Comparison of ENCODE assay signal across 9 cellular contexts in genomic region chr6:118935331-118935668, GRCh38. TPM values are rescaled to one million over a fixed set of nuclear protein-coding genes. Genes with fewer than 3 reads are reported as not detected.
A peak's percentile ranks its signal among the peaks of the same experiment; 100 is the strongest.
DNase-seq lines count a peak whose midpoint lies in the region; ATAC-seq, FAIRE-seq and TF ChIP-seq lines count a peak whose summit lies in the region.
"Had no signal": no experiment of that assay in that cellular context is flagged by ENCODE, and none has a peak within 500 bp of the region (broad histone marks: within the 10 kb centered on the region; RNA-seq: fewer than 3 reads in every experiment).

No MANE protein-coding gene starts in this region.

- peak overlapping the region; percentile 87 for H3K9ac ChIP-seq in keratinocyte (ENCODE audit: control insufficient read depth, extremely low read depth, insufficient read depth, low read length)

- TF ChIP-seq CTCF in activated B cell treated with CpG ODN at 0.5 μM for 24 hours (IDR thresholded peaks at IDR 0.05) (no peak), keratinocyte (optimal IDR thresholded peaks at IDR 0.05 in 1 of 3, IDR thresholded peaks at IDR 0.05 in 1 of 3, conservative IDR thresholded peaks at IDR 0.05 in 1 of 3; ENCODE audit: extremely low read depth in 1 of 3, insufficient read depth in 2 of 3, low read length in 3 of 3) (no peak), tibial artery (IDR thresholded peaks at IDR 0.05) (no peak)

- intact Hi-C loops in activated B cell treated with CpG ODN at 0.5 μM for 24 hours (cut with micrococcal nuclease) = loop anchor here (1.0 to 10.0 kb wide), 7 partner anchors 41 to 1333 kb away; partner anchors contain the start of genes ASF1A, CEP85L, FAM184A and GOPC
- intact Hi-C loops in tibial artery (cut with DNase I; ENCODE audit: low total_unique reads) = no loop called here

- H3K4me3 ChIP-seq in keratinocyte (ENCODE audit: control insufficient read depth in 2 of 3, extremely low read depth in 1 of 3, insufficient read depth in 2 of 3, low read depth in 1 of 3, low read length in 3 of 3) (peak overlapping the region; percentile 69 to 94 (median 92)), tibial artery (peak overlapping the region; percentile 64 to 80)

- H3K36me3 ChIP-seq in keratinocyte (ENCODE audit: control insufficient read depth in 2 of 2, extremely low read depth in 1 of 2, insufficient read depth in 2 of 2, low read length in 2 of 2) (peaks cover 0 to 2% of the 10 kb centered on the region in 2 experiments), tibial artery (peaks cover 0 to 16% (median 6%) of the 10 kb centered on the region in 3 donors)

- H3K36me3 Mint-ChIP-seq in activated B cell treated with CpG ODN at 0.5 μM for 24 hours (ENCODE audit: low read depth) = peaks cover 17% of the 10 kb centered on the region

- no peak for DNase-seq in activated B cell treated with CpG ODN at 0.5 μM for 24 hours
- DNase-seq in keratinocyte (ENCODE audit: low read depth, low spot score) = no peak
- DNase-seq in tibial artery = no peak
- no peak for DNase-seq in amygdala (lab: John Stamatoyannopoulos, UW)
- no peak for DNase-seq in effector CD8-positive, alpha-beta T cell (lab: John Stamatoyannopoulos, UW)

- H3K4me3 Mint-ChIP-seq in activated B cell treated with CpG ODN at 0.5 μM for 24 hours = peak overlapping the region; percentile 89

- no peaks in the 10 kb centered on the region for H3K27me3 Mint-ChIP-seq in activated B cell treated with CpG ODN at 0.5 μM for 24 hours

- peak; percentile 22 for ATAC-seq in GM18499 (IDR thresholded peaks at IDR 0.05; ENCODE audit: insufficient read depth, unreplicated experiment)
- peak; percentile 11 for ATAC-seq in HG02588 (IDR thresholded peaks at IDR 0.05; ENCODE audit: unreplicated experiment)
- ATAC-seq in activated B cell treated with CpG ODN at 0.5 μM for 24 hours (ENCODE audit: low read depth) = no peak
- ATAC-seq in HG02571 (IDR thresholded peaks at IDR 0.05; ENCODE audit: unreplicated experiment) = no peak

- H3K4me1 ChIP-seq in keratinocyte (ENCODE audit: control insufficient read depth, extremely low read depth, insufficient read depth, low read length) (peaks cover 5% of the 10 kb centered on the region), tibial artery (peaks cover 0 to 15% (median 7%) of the 10 kb centered on the region in 4 donors)

- peak overlapping the region; percentile 68 for H3K4me2 ChIP-seq in keratinocyte (ENCODE audit: control insufficient read depth, extremely low read depth, insufficient read depth, low read depth, low read length)

- H3K4me1 Mint-ChIP-seq in activated B cell treated with CpG ODN at 0.5 μM for 24 hours = peaks cover 36% of the 10 kb centered on the region

- H3K79me2 ChIP-seq in keratinocyte (ENCODE audit: control insufficient read depth, insufficient read depth, low read length) = peaks cover 5% of the 10 kb centered on the region

- no peaks in the 10 kb centered on the region for H3K27me3 ChIP-seq in keratinocyte (ENCODE audit: control insufficient read depth, extremely low read depth, insufficient read depth, low read length)
- H3K27me3 ChIP-seq in tibial artery = no peaks in the 10 kb centered on the region

- peaks cover 2% of the 10 kb centered on the region for H3K9me3 Mint-ChIP-seq in activated B cell treated with CpG ODN at 0.5 μM for 24 hours

- H3K27ac Mint-ChIP-seq in activated B cell treated with CpG ODN at 0.5 μM for 24 hours = peak overlapping the region; percentile 86

- CTCF ChIA-PET in activated B cell treated with CpG ODN at 0.5 μM for 24 hours (lab: Charles Lee) = no interaction called here

- dilution Hi-C loops in keratinocyte (cut with MboI; ENCODE audit: extremely low pct_ligation_motif_present, low sequenced_read_pairs) = no loop called here

- H3K9me3 ChIP-seq in keratinocyte (ENCODE audit: control insufficient read depth, low read depth, low read length) = no peaks in the 10 kb centered on the region
- H3K9me3 ChIP-seq in tibial artery = no peaks in the 10 kb centered on the region

- H3K9me1 ChIP-seq in keratinocyte (ENCODE audit: control insufficient read depth, extremely low read depth, insufficient read depth, low read length) = no peaks in the 10 kb centered on the region

- POLR2A ChIA-PET in activated B cell treated with CpG ODN at 0.5 μM for 24 hours (lab: Charles Lee) = interaction anchor here (1.0 to 2.0 kb wide), 5 partner anchors 38 to 416 kb away, joined by 3 to 24 read pairs (median 3); partner anchors contain the start of genes ASF1A and CEP85L

- H2AFZ ChIP-seq in keratinocyte (ENCODE audit: control insufficient read depth, low read length) = peak overlapping the region; percentile 97

- H4K20me1 ChIP-seq in keratinocyte (ENCODE audit: control insufficient read depth, extremely low read depth, insufficient read depth, low read length) = no peaks in the 10 kb centered on the region

- FAIRE-seq in keratinocyte (lab: Jason Lieb, UNC) = no peak
- FAIRE-seq: TTC549 had no signal

- H3K27ac ChIP-seq in keratinocyte (ENCODE audit: control insufficient read depth, insufficient read depth, low read length) (peak overlapping the region; percentile 71), tibial artery (peak overlapping the region; percentile 90 to 96)

RNA-seq across cellular contexts. Expression of gene MCM9, which starts 0.3 kb away (rescaled TPM):
- 33.3 and 37.0 TPM in 2 replicates for total RNA-seq in activated B cell treated with CpG ODN at 0.5 μM for 24 hours
- polyA plus RNA-seq in keratinocyte = 1.2 to 3.1 TPM (median 2.3 TPM) in 3 replicates
- 3.0 TPM for polyA plus RNA-seq in keratinocyte (2011; ENCODE audit: low read depth)
- polyA plus RNA-seq in keratinocyte (2011; cell fraction: cytosol; rRNA removed) = 1.2 and 1.3 TPM in 2 replicates
- polyA plus RNA-seq in keratinocyte (2011; cell fraction: nucleus; rRNA removed) = 4.6 and 7.5 TPM in 2 replicates
- polyA plus RNA-seq in keratinocyte (2012; ENCODE audit: low replicate concordance) = 4.6 and 5.8 TPM in 2 replicates
- 2.3 to 9.1 TPM (median 4.3 TPM) in 3 replicates for polyA minus RNA-seq in keratinocyte
- 1.7 TPM for polyA minus RNA-seq in keratinocyte (2011; cell fraction: cytosol; rRNA and poly(A)+ RNA removed)
- polyA minus RNA-seq in keratinocyte (2011; cell fraction: nucleus; rRNA and poly(A)+ RNA removed) = 8.4 and 17.1 TPM in 2 replicates

RNA-seq across cellular contexts. Expression of gene ASF1A, which starts 41.3 kb away (rescaled TPM):
- 12.1 and 13.1 TPM in 2 replicates for total RNA-seq in activated B cell treated with CpG ODN at 0.5 μM for 24 hours
- polyA plus RNA-seq in keratinocyte = 9.6 to 19.9 TPM (median 10.1 TPM) in 3 replicates
- 35.8 TPM for polyA plus RNA-seq in keratinocyte (2011; ENCODE audit: low read depth)
- 8.1 and 16.9 TPM in 2 replicates for polyA plus RNA-seq in keratinocyte (2011; cell fraction: cytosol; rRNA removed)
- polyA plus RNA-seq in keratinocyte (2011; cell fraction: nucleus; rRNA removed) = 8.2 and 9.6 TPM in 2 replicates
- 11.2 and 13.0 TPM in 2 replicates for polyA plus RNA-seq in keratinocyte (2012; ENCODE audit: low replicate concordance)
- 0.20 to 8.2 TPM (median 4.1 TPM) in 3 replicates for polyA minus RNA-seq in keratinocyte
- 8.8 TPM for polyA minus RNA-seq in keratinocyte (2011; cell fraction: cytosol; rRNA and poly(A)+ RNA removed)
- polyA minus RNA-seq in keratinocyte (2011; cell fraction: nucleus; rRNA and poly(A)+ RNA removed) = 3.6 and 4.9 TPM in 2 replicates

Comparison
In these comparisons a context has a peak if more than half of its experiments do, and no peak if none do; other contexts are left out.
1. ATAC-seq: peak in GM18499 (single experiment) and HG02588 (single experiment); none in activated B cell treated with CpG ODN at 0.5 μM for 24 hours (single experiment) and HG02571 (single experiment).